Comparison of ENCODE assay signal across 24 cellular contexts in genomic region chr11:2216400-2217064, GRCh38. TPM values are rescaled to one million over a fixed set of nuclear protein-coding genes. Genes with fewer than 3 reads are reported as not detected.
A peak's percentile ranks its signal among the peaks of the same experiment; 100 is the strongest.
DNase-seq lines count a peak whose midpoint lies in the region; FAIRE-seq and TF ChIP-seq lines count a peak whose summit lies in the region.
"Had no signal": no experiment of that assay in that cellular context is flagged by ENCODE, and none has a peak within 500 bp of the region (broad histone marks: within the 10 kb centered on the region; RNA-seq: fewer than 3 reads in every experiment).

No MANE protein-coding gene starts in this region.

- peaks cover 0 to 49% (median 0%) of the 10 kb centered on the region in 4 donors for H3K27me3 ChIP-seq in esophagus muscularis mucosa

- DNase-seq in GM10248 (ENCODE audit: extremely low spot score) (peak; percentile 9), HTR-8/SVneo (ENCODE audit: insufficient read length, low spot score) (no peak), esophagus muscularis mucosa (ENCODE audit: extremely low spot score) (peak; percentile 77), osteocyte (ENCODE audit: extremely low spot score, unreplicated experiment) (peak; percentile 73), dermis blood vessel endothelial cell (no peak), SIG-M5 treated with dmso at 0.1 percent for 504 hours (lab: John Stamatoyannopoulos, UW; ENCODE audit: unreplicated experiment) (no peak)
- DNase-seq in stimulated activated naive CD4-positive, alpha-beta T cell treated with Interleukin-2 at 50 U/mL for 16 hours (lab: John Stamatoyannopoulos, UW): no peak
- DNase-seq: DMS 273 treated with DMSO at 0.1 percent for 48 hours, DMS79 treated with DMSO at 0.1 percent for 48 hours, HCEC 1CT, NCI-H1105 treated with DMSO at 0.1 percent for 48 hours, NCI-H1694, NCI-H2081, NCI-H2171 treated with DMSO at 0.1 percent for 48 hours, NCI-H446, SHP77 had no signal

- CTCF ChIA-PET in GM10248 (lab: Yijun Ruan, JAX): no interaction called here

- no peak overlapping the region for H3K27ac Mint-ChIP-seq in osteocyte (ENCODE audit: unreplicated experiment)
- H3K27ac Mint-ChIP-seq: CD4-positive, CD25-positive, alpha-beta regulatory T cell; GM23338; IgD-negative memory B cell had no signal

- H3K4me1 ChIP-seq in esophagus muscularis mucosa: no peaks in the 10 kb centered on the region

- peaks cover 50% of the 10 kb centered on the region for H3K27me3 Mint-ChIP-seq in osteocyte (ENCODE audit: unreplicated experiment)

- H3K27ac ChIP-seq in esophagus muscularis mucosa (replicated peaks in 1 of 4): no peak overlapping the region
- H3K27ac ChIP-seq: SK-N-MC had no signal

- TF ChIP-seq CTCF in GM10248 (IDR thresholded peaks at IDR 0.05; ENCODE audit: control extremely low read depth, extremely low read depth, low read depth, missing control alignments): no peak
- TF ChIP-seq CTCF in esophagus muscularis mucosa (IDR thresholded peaks at IDR 0.05): no peak
- TF ChIP-seq CTCF in osteocyte (IDR thresholded peaks at IDR 0.05): no peak

- 93% methylated on average over 6 of the region's 9 CpGs for WGBS in esophagus muscularis mucosa

- H3K36me3 Mint-ChIP-seq in osteocyte (ENCODE audit: unreplicated experiment): no peaks in the 10 kb centered on the region
- H3K36me3 Mint-ChIP-seq: CD4-positive, CD25-positive, alpha-beta regulatory T cell had no signal

- intact Hi-C loops in esophagus muscularis mucosa (cut with DNase I): no loop called here

- peaks cover 13% of the 10 kb centered on the region for H3K4me1 Mint-ChIP-seq in osteocyte (ENCODE audit: unreplicated experiment)

- no peak overlapping the region for H3K4me3 ChIP-seq in esophagus muscularis mucosa
- H3K4me3 ChIP-seq: GM12878, GM23338, SK-N-MC had no signal

- TF ChIP-seq EP300 in esophagus muscularis mucosa (IDR thresholded peaks at IDR 0.05): no peak

- POLR2A ChIA-PET in GM10248 (lab: Yijun Ruan, JAX): no interaction called here

- H3K36me3 ChIP-seq in esophagus muscularis mucosa: no peaks in the 10 kb centered on the region

- no peak overlapping the region for H3K4me3 Mint-ChIP-seq in osteocyte (ENCODE audit: unreplicated experiment)
- H3K4me3 Mint-ChIP-seq: CD4-positive, CD25-positive, alpha-beta regulatory T cell; GM23338; IgD-negative memory B cell had no signal

- H3K9me3 Mint-ChIP-seq in osteocyte (ENCODE audit: unreplicated experiment): no peaks in the 10 kb centered on the region

- no peaks in the 10 kb centered on the region for H3K9me3 ChIP-seq in esophagus muscularis mucosa

- no peak for TF ChIP-seq POLR2A in esophagus muscularis mucosa (IDR thresholded peaks at IDR 0.05; ENCODE audit: low read depth)

- FAIRE-seq in HTR-8/SVneo (lab: Jason Lieb, UNC): peak; percentile 90
- FAIRE-seq: GM12878 had no signal

RNA-seq across cellular contexts. Expression of gene TH, which starts 44.9 kb away (rescaled TPM):
- total RNA-seq in esophagus muscularis mucosa: 1 to 10 TPM in 1 of 4 donors, not detected in 3; 1.3 TPM
- 0.75 and 0.89 TPM in 2 replicates for total RNA-seq in osteocyte
- total RNA-seq in dermis blood vessel endothelial cell: not detected in 2 replicates
- total RNA-seq: A673; CD4-positive, CD25-positive, alpha-beta regulatory T cell; GM12878; GM23338; HT1080 had no signal

RNA-seq across cellular contexts. Expression of gene ASCL2, which starts 53.9 kb away (rescaled TPM):
- total RNA-seq in esophagus muscularis mucosa (under 1 TPM in 3 of 4 donors, not detected in 1; 0.32 to 0.83 (median 0.42) TPM), osteocyte (not detected in 2 replicates), dermis blood vessel endothelial cell (not detected in 2 replicates)
- total RNA-seq: A673, GM12878, HT1080, RPMI7951 had no signal

RNA-seq across cellular contexts. Expression of gene INS, which starts 55.5 kb away (rescaled TPM):
- total RNA-seq in esophagus muscularis mucosa (not detected), osteocyte (not detected in 2 replicates), dermis blood vessel endothelial cell (not detected in 2 replicates)
- total RNA-seq: A673; CD4-positive, CD25-positive, alpha-beta regulatory T cell; GM12878; GM23338; HT1080; RPMI7951 had no signal

Comparison
In these comparisons a context has a peak if more than half of its experiments do, and no peak if none do; other contexts are left out.
1. DNase-seq: peak in GM10248 (single experiment), esophagus muscularis mucosa (single experiment) and osteocyte (single experiment); none in HTR-8/SVneo (single experiment), dermis blood vessel endothelial cell (single experiment), stimulated activated naive CD4-positive, alpha-beta T cell treated with Interleukin-2 at 50 U/mL for 16 hours (single experiment) and SIG-M5 treated with dmso at 0.1 percent for 504 hours (single experiment).